In the genomic region with DNA sequence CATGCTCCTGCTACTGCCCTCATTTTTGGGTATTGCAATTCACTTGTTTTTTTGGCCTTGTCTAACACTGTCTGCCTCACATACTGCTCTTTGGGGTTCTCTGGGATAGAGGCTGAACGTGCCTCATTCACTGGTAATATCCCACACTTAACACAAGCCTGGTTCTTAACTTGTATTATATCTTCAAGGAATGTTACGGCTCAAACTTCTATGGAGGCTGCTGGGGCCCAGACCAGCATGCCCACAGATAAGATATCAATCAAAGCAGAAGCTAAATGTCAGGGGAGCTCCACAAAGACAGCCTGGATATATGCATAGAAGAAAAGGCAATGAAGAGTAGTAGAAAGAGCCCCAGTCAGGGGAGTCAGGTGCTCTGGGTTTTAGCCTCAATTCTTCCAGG, we compare ENCODE assay signal across 23 cellular contexts.
"Had no signal": no experiment of that assay in that cellular context is flagged by ENCODE, and none has a peak within 500 bp of the region (broad histone marks: within the 10 kb centered on the region; RNA-seq: fewer than 3 reads in every experiment).

No MANE protein-coding gene starts in this region.

- H3K27ac ChIP-seq: left ventricle myocardium inferior, neutrophil, right atrium auricular region, right lobe of liver, tibial nerve, uterus had no signal

- H3K4me2 ChIP-seq: smooth muscle cell had no signal

- H3K36me3 ChIP-seq: left ventricle myocardium inferior, neutrophil, right atrium auricular region, right lobe of liver, tibial nerve, uterus had no signal

- H3K4me3 ChIP-seq: left ventricle myocardium inferior, lung, mucosa of descending colon, right atrium auricular region, right lobe of liver, smooth muscle cell, tibial nerve, uterus had no signal

- H3K9me3 ChIP-seq: left ventricle myocardium inferior, mucosa of descending colon, neutrophil, right atrium auricular region, right lobe of liver, tibial nerve, uterus had no signal

- H3K4me1 ChIP-seq: left ventricle myocardium inferior, right atrium auricular region, right lobe of liver, tibial nerve, uterus had no signal

- DNase-seq: hippocampal formation; kidney; left ventricle myocardium inferior; midbrain; mucosa of descending colon; naive thymus-derived CD4-positive, alpha-beta T cell; occipital lobe; right lobe of liver; stimulated activated CD4-positive, alpha-beta T cell treated with anti-CD3 and anti-CD28 coated beads, Interleukin-1b, Interleukin-23, amount 100 ng/mL, for 48 hours; stimulated activated CD4-positive, alpha-beta T cell treated with anti-CD3 and anti-CD28 coated beads, Interleukin-2, amount 100 ng/mL, for 48 hours; stimulated activated CD4-positive, alpha-beta T cell treated with anti-CD3 and anti-CD28 coated beads, Interleukin-4, amount 100 ng/mL, for 4 hours; stimulated activated CD8-positive, alpha-beta memory T cell treated with anti-CD3 and anti-CD28 coated beads, Interleukin-4, amount 100 ng/mL, for 48 hours; stimulated activated naive CD4-positive, alpha-beta T cell treated with Interleukin-2 at 50 U/mL for 16 hours; stimulated activated naive CD8-positive, alpha-beta T cell treated with anti-CD3 and anti-CD28 coated beads, Interleukin-15, amount 100 ng/mL, for 72 hours; substantia nigra; uterus had no signal

- H3K27me3 ChIP-seq: neutrophil, right atrium auricular region, right lobe of liver, tibial nerve, uterus had no signal

- ATAC-seq: mucosa of descending colon; naive thymus-derived CD4-positive, alpha-beta T cell; natural killer cell treated with Interleukin-12 subunit alpha and Interleukin-12 subunit beta and Interleukin-15 and Interleukin-18, amount 100 ng/mL, for 72 hours; right lobe of liver; stimulated activated memory B cell treated with anti-CD40 and anti-IgM and Interleukin-4, amounts not matched to agents 10 μg/mL and 1 μg/mL and 100 μg/mL, for 72 hours; stimulated activated naive CD8-positive, alpha-beta T cell treated with anti-CD3 and anti-CD28 coated beads, Interleukin-15, amount 100 ng/mL, for 72 hours had no signal
